8 cellular contexts compared by ENCODE assay signal in the genomic region with DNA sequence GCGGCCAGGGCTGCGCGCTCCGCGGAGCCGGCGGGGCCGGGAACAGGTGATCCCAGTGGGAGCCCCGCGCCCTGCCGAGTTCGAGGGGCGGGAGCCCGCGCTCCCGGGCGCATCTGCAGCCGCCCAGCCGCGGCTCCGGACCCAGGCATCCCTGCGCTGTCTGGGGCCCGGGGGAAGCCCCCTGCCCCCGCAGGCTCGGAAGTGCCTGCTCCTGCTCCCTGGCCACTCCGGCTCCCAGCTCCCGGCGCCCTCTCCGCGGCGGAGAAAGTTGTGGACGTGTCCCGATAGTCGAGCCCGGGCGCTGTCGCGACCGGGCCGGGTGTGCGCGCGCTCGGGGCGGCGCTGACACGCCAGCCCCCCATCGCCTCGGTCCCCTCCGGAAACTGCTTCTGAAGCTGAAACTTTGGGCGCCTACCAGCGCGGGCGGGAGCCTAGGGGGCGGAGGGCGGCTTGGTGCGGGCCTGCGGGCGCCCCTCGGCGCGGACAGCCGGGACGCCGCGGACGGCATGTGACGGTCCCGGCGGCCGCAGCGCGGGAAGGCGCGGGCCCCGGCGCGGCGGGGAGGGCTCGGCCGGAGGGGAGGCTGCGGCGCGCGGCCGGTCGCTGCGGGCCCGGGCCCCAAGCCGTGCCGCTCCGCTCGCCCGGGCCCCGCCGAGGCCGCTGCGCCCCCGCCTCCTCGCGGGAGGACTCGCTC. TPM values are rescaled to one million over a fixed set of nuclear protein-coding genes. Genes with fewer than 3 reads are reported as not detected.
DNase-seq lines count a peak whose midpoint lies in the region; ATAC-seq, FAIRE-seq and TF ChIP-seq lines count a peak whose summit lies in the region.

No MANE protein-coding gene starts in this region.

- dilution Hi-C loops in keratinocyte (cut with MboI; ENCODE audit: extremely low pct_ligation_motif_present, low sequenced_read_pairs) = no loop called here

- H3K27ac ChIP-seq in keratinocyte (ENCODE audit: control insufficient read depth, insufficient read depth, low read length) (no peak overlapping the region), subcutaneous abdominal adipose tissue (ENCODE audit: low read depth, low read length) (no peak overlapping the region)

- H3K36me3 Mint-ChIP-seq in endothelial cell (ENCODE audit: low read depth, unreplicated experiment) = peaks cover 4% of the 10 kb centered on the region

- peaks cover 26% of the 10 kb centered on the region for H3K4me1 ChIP-seq in adipocyte (ENCODE audit: control insufficient read depth, insufficient read depth, low read length)
- peaks cover 3% of the 10 kb centered on the region for H3K4me1 ChIP-seq in keratinocyte (ENCODE audit: control insufficient read depth, extremely low read depth, insufficient read depth, low read length)
- peaks cover 2 to 42% (median 39%) of the 10 kb centered on the region in 5 donors for H3K4me1 ChIP-seq in subcutaneous abdominal adipose tissue (ENCODE audit: control insufficient read depth in 5 of 5, insufficient read depth in 5 of 5, low read length in 5 of 5)

- peaks cover 30% of the 10 kb centered on the region for H3K4me1 Mint-ChIP-seq in endothelial cell (ENCODE audit: unreplicated experiment)

- H2AFZ ChIP-seq in keratinocyte (ENCODE audit: control insufficient read depth, low read length) = no peak overlapping the region

- H3K4me3 ChIP-seq in GM06990 (replicated peaks; ENCODE audit: low read depth, low read length) (peak overlapping the region; percentile 57), adipocyte (ENCODE audit: low read length) (peak overlapping the region; percentile 82), keratinocyte (ENCODE audit: control insufficient read depth in 2 of 3, extremely low read depth in 1 of 3, insufficient read depth in 2 of 3, low read depth in 1 of 3, low read length in 3 of 3) (peak overlapping the region; percentile 38 to 66 (median 45)), subcutaneous abdominal adipose tissue (ENCODE audit: low read depth in 1 of 5, low read length in 5 of 5) (peak overlapping the region in 4 of 5 donors; percentile 69 to 82 (median 74))

- TF ChIP-seq CTCF in GM06990 (IDR thresholded peaks at IDR 0.05; ENCODE audit: insufficient read depth, low read length, poor library complexity, severe bottlenecking) (no peak), keratinocyte (optimal IDR thresholded peaks at IDR 0.05 in 1 of 3, IDR thresholded peaks at IDR 0.05 in 1 of 3, conservative IDR thresholded peaks at IDR 0.05 in 1 of 3; ENCODE audit: extremely low read depth in 1 of 3, insufficient read depth in 2 of 3, low read length in 3 of 3) (no peak), endothelial cell (IDR thresholded peaks at IDR 0.05; ENCODE audit: unreplicated experiment) (no peak)

- H3K9me1 ChIP-seq in keratinocyte (ENCODE audit: control insufficient read depth, extremely low read depth, insufficient read depth, low read length) = no peaks in the 10 kb centered on the region

- no peaks in the 10 kb centered on the region for H3K9me3 Mint-ChIP-seq in endothelial cell (ENCODE audit: unreplicated experiment)

- no peak overlapping the region for H3K4me3 Mint-ChIP-seq in endothelial cell (ENCODE audit: unreplicated experiment)

- no peak for FAIRE-seq in keratinocyte (lab: Jason Lieb, UNC)

- no peak overlapping the region for H3K27ac Mint-ChIP-seq in endothelial cell (ENCODE audit: unreplicated experiment)

- peak overlapping the region; percentile 83 for H3K9ac ChIP-seq in adipocyte (ENCODE audit: low read length)
- no peak overlapping the region for H3K9ac ChIP-seq in keratinocyte (ENCODE audit: control insufficient read depth, extremely low read depth, insufficient read depth, low read length)
- peak overlapping the region in 3 of 5 donors; percentile 62 to 74 (median 66) for H3K9ac ChIP-seq in subcutaneous abdominal adipose tissue (ENCODE audit: low read length in 5 of 5)

- H3K36me3 ChIP-seq in GM06990 (ENCODE audit: control insufficient read depth, insufficient read depth, low read length) (no peaks in the 10 kb centered on the region), adipocyte (ENCODE audit: control insufficient read depth, insufficient read depth, low read length, severe bottlenecking) (no peaks in the 10 kb centered on the region), keratinocyte (ENCODE audit: control insufficient read depth in 2 of 2, extremely low read depth in 1 of 2, insufficient read depth in 2 of 2, low read length in 2 of 2) (no peaks in the 10 kb centered on the region), subcutaneous abdominal adipose tissue (ENCODE audit: control insufficient read depth in 5 of 5, insufficient read depth in 5 of 5, low read length in 5 of 5) (no peaks in the 10 kb centered on the region)

- no peaks in the 10 kb centered on the region for H3K9me3 ChIP-seq in adipocyte (ENCODE audit: control insufficient read depth, low read length)
- H3K9me3 ChIP-seq in keratinocyte (ENCODE audit: control insufficient read depth, low read depth, low read length) = no peaks in the 10 kb centered on the region
- H3K9me3 ChIP-seq in subcutaneous abdominal adipose tissue (ENCODE audit: control insufficient read depth in 5 of 5, low read length in 5 of 5) = no peaks in the 10 kb centered on the region

- no peaks in the 10 kb centered on the region for H4K20me1 ChIP-seq in keratinocyte (ENCODE audit: control insufficient read depth, extremely low read depth, insufficient read depth, low read length)

- H3K4me2 ChIP-seq in keratinocyte (ENCODE audit: control insufficient read depth, extremely low read depth, insufficient read depth, low read depth, low read length) = peak overlapping the region; percentile 81

- DNase-seq in GM06990 (ENCODE audit: extremely low read depth, insufficient read length) = peak; percentile 26
- peak; percentile 45 for DNase-seq in adipocyte (ENCODE audit: low read depth)
- no peak for DNase-seq in keratinocyte (ENCODE audit: low read depth, low spot score)
- DNase-seq in endothelial cell (ENCODE audit: low spot score) = no peak
- no peak for DNase-seq in stimulated activated CD4-positive, alpha-beta T cell treated with anti-CD3 and anti-CD28 coated beads, Interleukin-4, amount 100 ng/mL, for 24 hours

- H3K27me3 ChIP-seq in GM06990 (replicated peaks; ENCODE audit: control insufficient read depth, insufficient read depth, low read length) (no peaks in the 10 kb centered on the region; the same call in none of the 2 replicates), adipocyte (replicated peaks; ENCODE audit: control insufficient read depth, insufficient read depth, low read length) (peaks cover 4% of the 10 kb centered on the region), keratinocyte (ENCODE audit: control insufficient read depth, extremely low read depth, insufficient read depth, low read length) (peaks cover 63% of the 10 kb centered on the region), subcutaneous abdominal adipose tissue (ENCODE audit: control insufficient read depth in 5 of 5, insufficient read depth in 4 of 5, low read length in 5 of 5) (peaks cover 0 to 6% (median 0%) of the 10 kb centered on the region in 5 donors)

- no peaks in the 10 kb centered on the region for H3K79me2 ChIP-seq in keratinocyte (ENCODE audit: control insufficient read depth, insufficient read depth, low read length)

- ATAC-seq in HG03378 (IDR thresholded peaks at IDR 0.05; ENCODE audit: unreplicated experiment) (peak; percentile 5), GM18873 (IDR thresholded peaks at IDR 0.05; ENCODE audit: low FRiP score, unreplicated experiment) (no peak)

- H3K27me3 Mint-ChIP-seq in endothelial cell (ENCODE audit: unreplicated experiment) = peaks cover 13% of the 10 kb centered on the region

RNA-seq across cellular contexts. Expression of gene MAN1C1, which starts 0.5 kb away (rescaled TPM):
- 0.07 to 0.27 TPM in 2 of 3 replicates, not detected in the other for polyA plus RNA-seq in keratinocyte
- polyA plus RNA-seq in keratinocyte (2011; ENCODE audit: low read depth) = 0.27 TPM
- 0.06 and 0.08 TPM in 2 replicates for polyA plus RNA-seq in keratinocyte (2011; cell fraction: cytosol; rRNA removed)
- 0.16 TPM in 1 of 2 replicates, not detected in the other for polyA plus RNA-seq in keratinocyte (2011; cell fraction: nucleus; rRNA removed)
- 0.09 and 0.24 TPM in 2 replicates for polyA plus RNA-seq in keratinocyte (2012; ENCODE audit: low replicate concordance)
- 0.03 to 0.13 TPM in 2 of 3 replicates, not detected in the other for polyA minus RNA-seq in keratinocyte
- not detected for polyA minus RNA-seq in keratinocyte (2011; cell fraction: cytosol; rRNA and poly(A)+ RNA removed)
- not detected in 2 replicates for polyA minus RNA-seq in keratinocyte (2011; cell fraction: nucleus; rRNA and poly(A)+ RNA removed)
- 29.1 TPM for total RNA-seq in endothelial cell (ENCODE audit: unreplicated experiment)

Comparison
In these comparisons a context has a peak if more than half of its experiments do, and no peak if none do; other contexts are left out.
1. DNase-seq: peak in GM06990 (single experiment) and adipocyte (single experiment); none in keratinocyte (single experiment), endothelial cell (single experiment) and stimulated activated CD4-positive, alpha-beta T cell treated with anti-CD3 and anti-CD28 coated beads, Interleukin-4, amount 100 ng/mL, for 24 hours (single experiment).
2. Peak in every context shown above with its lines, with median percentiles within 50 percentile points of each other: H3K4me3 ChIP-seq.